In the genomic region with DNA sequence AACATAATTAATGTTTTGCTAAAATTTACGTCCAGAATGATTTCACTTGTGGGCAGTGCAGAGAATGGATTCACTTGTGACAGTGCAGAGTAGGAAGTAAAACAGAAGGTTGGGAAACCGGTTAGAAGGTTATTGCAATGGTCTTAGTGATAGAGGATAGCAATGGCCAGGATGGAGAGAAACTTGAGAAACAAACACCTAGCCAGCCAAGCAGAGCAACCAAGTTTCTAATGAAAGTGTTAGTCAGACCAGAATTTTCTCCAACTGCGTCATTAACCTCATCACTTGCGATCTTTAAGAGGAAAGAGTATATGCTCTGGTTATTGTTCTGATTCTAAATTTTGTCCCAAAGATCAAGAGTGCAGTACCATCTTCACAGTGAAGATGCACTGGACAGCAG, we compare ENCODE assay signal across 17 cellular contexts. TPM values are rescaled to one million over a fixed set of nuclear protein-coding genes. Genes with fewer than 3 reads are reported as not detected.
A peak's percentile ranks its signal among the peaks of the same experiment; 100 is the strongest.
DNase-seq lines count a peak whose midpoint lies in the region; ATAC-seq and TF ChIP-seq lines count a peak whose summit lies in the region.
"Had no signal": no experiment of that assay in that cellular context is flagged by ENCODE, and none has a peak within 500 bp of the region (broad histone marks: within the 10 kb centered on the region; RNA-seq: fewer than 3 reads in every experiment).

No MANE protein-coding gene starts in this region.

- peak overlapping the region in 9 of 11 experiments; percentile 4 to 91 (median 81); a peak in 16 of 22 replicates for H3K4me2 ChIP-seq in BLaER1 treated with 17β-estradiol and CSF1 and Interleukin-3, amounts not matched to agents 10 nM and 100 nM

- TF ChIP-seq CTCF in BE2C (IDR thresholded peaks at IDR 0.05; ENCODE audit: low read depth, low read length) (no peak), chondrocyte (IDR thresholded peaks at IDR 0.05) (no peak)

- no peak for DNase-seq in BE2C
- DNase-seq in activated naive CD4-positive, alpha-beta T cell treated with anti-CD3 and anti-CD28 coated beads, Interleukin-2, amount 50 U/mL, for 16 hours: no peak
- no peak for DNase-seq in cerebellar nuclear complex (lab: John Stamatoyannopoulos, UW)
- DNase-seq in chondrocyte (ENCODE audit: low spot score): no peak
- DNase-seq: activated T-cell treated with anti-CD3 and anti-CD28 coated beads, Interleukin-2, amount 50 U/mL, for 24 hours; EL; HCEC 1CT; NCI-H774; stimulated activated CD4-positive, alpha-beta T cell treated with anti-CD3 and anti-CD28 coated beads, Interleukin-4, amount 100 ng/mL, for 24 hours; T1000 had no signal

- no peaks in the 10 kb centered on the region for H3K27me3 ChIP-seq in BLaER1 treated with 17β-estradiol and CSF1 and Interleukin-3, amounts not matched to agents 10 nM and 100 nM
- no peaks in the 10 kb centered on the region for H3K27me3 ChIP-seq in BE2C
- H3K27me3 ChIP-seq: cardiac muscle cell had no signal

- peak overlapping the region in 1 of 11 experiments; percentile 65; a peak in 1 of 22 replicates for H3K9ac ChIP-seq in BLaER1 treated with 17β-estradiol and CSF1 and Interleukin-3, amounts not matched to agents 10 nM and 100 nM

- H3K36me3 Mint-ChIP-seq in chondrocyte (ENCODE audit: low read depth): peaks cover 3% of the 10 kb centered on the region

- H3K9me3 Mint-ChIP-seq in chondrocyte (ENCODE audit: low read depth): no peaks in the 10 kb centered on the region

- H3K4me1 Mint-ChIP-seq in chondrocyte (ENCODE audit: low read depth): peaks cover 6% of the 10 kb centered on the region

- peak; percentile 50 for ATAC-seq in GM19328 (IDR thresholded peaks at IDR 0.05; ENCODE audit: unreplicated experiment)
- ATAC-seq in HG02759 (IDR thresholded peaks at IDR 0.05; ENCODE audit: unreplicated experiment): peak; percentile 64
- ATAC-seq in HG03469 (IDR thresholded peaks at IDR 0.05; ENCODE audit: unreplicated experiment): peak; percentile 57
- ATAC-seq: left lobe of liver had no signal

- H3K36me3 ChIP-seq in BLaER1 treated with 17β-estradiol and CSF1 and Interleukin-3, amounts not matched to agents 10 nM and 100 nM: no peaks in the 10 kb centered on the region
- no peaks in the 10 kb centered on the region for H3K36me3 ChIP-seq in BE2C
- H3K36me3 ChIP-seq: cardiac muscle cell, thoracic aorta had no signal

- peaks cover 16% of the 10 kb centered on the region for H3K27me3 Mint-ChIP-seq in chondrocyte (ENCODE audit: low read depth)

- no peak overlapping the region for H3K4me3 ChIP-seq in BLaER1 treated with 17β-estradiol and CSF1 and Interleukin-3, amounts not matched to agents 10 nM and 100 nM
- no peak overlapping the region for H3K4me3 ChIP-seq in BE2C (ENCODE audit: low read depth, low read length)
- H3K4me3 ChIP-seq: cardiac muscle cell, thoracic aorta had no signal

- peak overlapping the region in 8 of 11 experiments; percentile 78 to 90 (median 84); a peak in 13 of 22 replicates for H3K27ac ChIP-seq in BLaER1 treated with 17β-estradiol and CSF1 and Interleukin-3, amounts not matched to agents 10 nM and 100 nM
- H3K27ac ChIP-seq: cardiac muscle cell, thoracic aorta had no signal

- H3K4me3 Mint-ChIP-seq in chondrocyte (ENCODE audit: unreplicated experiment): no peak overlapping the region
- H3K4me3 Mint-ChIP-seq: activated T-cell treated with anti-CD3 and anti-CD28 coated beads, Interleukin-2, amount 50 U/mL, for 24 hours had no signal

- H3K4me1 ChIP-seq in BLaER1 treated with 17β-estradiol and CSF1 and Interleukin-3, amounts not matched to agents 10 nM and 100 nM: peaks cover 64 to 96% (median 93%) of the 10 kb centered on the region in 10 experiments
- H3K4me1 ChIP-seq in BE2C: no peaks in the 10 kb centered on the region

- H3K9me3 ChIP-seq in BLaER1 treated with 17β-estradiol and CSF1 and Interleukin-3, amounts not matched to agents 10 nM and 100 nM (replicated peaks in 1 of 11): peaks cover 0 to 6% (median 0%) of the 10 kb centered on the region in 11 experiments; a peak in 3 of 22 replicates
- no peaks in the 10 kb centered on the region for H3K9me3 ChIP-seq in BE2C
- H3K9me3 ChIP-seq: thoracic aorta had no signal

- no peak overlapping the region for H3K27ac Mint-ChIP-seq in chondrocyte (ENCODE audit: unreplicated experiment)
- H3K27ac Mint-ChIP-seq: activated T-cell treated with anti-CD3 and anti-CD28 coated beads, Interleukin-2, amount 50 U/mL, for 24 hours had no signal

- no peaks in the 10 kb centered on the region for H4K20me1 ChIP-seq in BLaER1 treated with 17β-estradiol and CSF1 and Interleukin-3, amounts not matched to agents 10 nM and 100 nM

RNA-seq across cellular contexts. Expression of a gene that starts 50.0 kb away (rescaled TPM):
- 12.7 TPM for polyA plus RNA-seq in BE2C (2012; ENCODE audit: insufficient read depth, insufficient read length, low read depth)
- total RNA-seq in chondrocyte: 40.5 to 46.5 TPM (median 42.0 TPM) in 3 replicates
